Comparison of ENCODE assay signal across 19 cellular contexts in the genomic region with DNA sequence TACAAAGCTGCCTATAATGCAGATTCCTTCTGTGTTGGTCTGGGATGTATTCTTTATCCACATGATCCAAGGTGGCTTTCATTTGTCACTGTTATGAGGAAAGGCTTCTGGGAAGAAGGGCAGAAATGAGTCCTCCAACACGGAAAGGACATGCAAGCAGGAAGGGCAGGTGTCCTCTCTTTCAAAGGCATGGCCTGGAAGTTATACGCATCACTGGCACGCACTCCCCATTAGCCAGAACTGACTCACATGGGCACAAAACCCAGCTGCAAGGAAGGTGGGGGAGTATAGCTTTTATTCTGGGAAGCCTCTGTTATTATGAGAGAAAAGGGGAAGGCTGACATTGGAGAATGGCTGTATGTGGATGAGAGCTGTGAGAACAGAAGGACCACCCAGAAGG.
"Had no signal": no experiment of that assay in that cellular context is flagged by ENCODE, and none has a peak within 500 bp of the region (broad histone marks: within the 10 kb centered on the region; RNA-seq: fewer than 3 reads in every experiment).

No MANE protein-coding gene starts in this region.

- DNase-seq: colonic mucosa; dermis blood vessel endothelial cell; erythroblast; islet precursor cell; left colon; natural killer cell; nucleus accumbens; psoas muscle; spleen; stimulated activated CD4-positive, alpha-beta T cell treated with anti-CD3 and anti-CD28 coated beads, Interleukin-15, amount 100 ng/mL, for 24 hours; stimulated activated CD4-positive, alpha-beta T cell treated with anti-CD3 and anti-CD28 coated beads, Interleukin-1b, Interleukin-23, amount 100 ng/mL, for 48 hours; stimulated activated CD4-positive, alpha-beta T cell treated with anti-CD3 and anti-CD28 coated beads, Interleukin-4, amount 100 ng/mL, for 24 hours; tibial artery; upper lobe of right lung had no signal

- H3K4me3 Mint-ChIP-seq: natural killer cell; neural progenitor cell; stimulated activated memory B cell treated with anti-CD40 and anti-IgM and Interleukin-4, amounts not matched to agents 10 μg/mL and 1 μg/mL and 100 μg/mL, for 72 hours; stimulated activated naive CD8-positive, alpha-beta T cell treated with anti-CD3 and anti-CD28 coated beads, Interleukin-15, Interleukin-2, amounts not matched to agents 100 ng/mL and 50 ng/mL, for 24 hours had no signal

- H3K27ac ChIP-seq: colonic mucosa, neural progenitor cell, psoas muscle, spleen, tibial artery, upper lobe of right lung, vagina had no signal

- H3K36me3 Mint-ChIP-seq: neural progenitor cell; stimulated activated memory B cell treated with anti-CD40 and anti-IgM and Interleukin-4, amounts not matched to agents 10 μg/mL and 1 μg/mL and 100 μg/mL, for 72 hours had no signal

- H3K4me1 Mint-ChIP-seq: neural progenitor cell; stimulated activated memory B cell treated with anti-CD40 and anti-IgM and Interleukin-4, amounts not matched to agents 10 μg/mL and 1 μg/mL and 100 μg/mL, for 72 hours had no signal

- H3K27ac Mint-ChIP-seq: natural killer cell; neural progenitor cell; stimulated activated memory B cell treated with anti-CD40 and anti-IgM and Interleukin-4, amounts not matched to agents 10 μg/mL and 1 μg/mL and 100 μg/mL, for 72 hours; stimulated activated naive CD8-positive, alpha-beta T cell treated with anti-CD3 and anti-CD28 coated beads, Interleukin-15, Interleukin-2, amounts not matched to agents 100 ng/mL and 50 ng/mL, for 24 hours had no signal

- H3K4me1 ChIP-seq: colonic mucosa, neural progenitor cell, psoas muscle, tibial artery, upper lobe of right lung, vagina had no signal

- H3K9ac ChIP-seq: neural progenitor cell had no signal

- ATAC-seq: left colon; natural killer cell; psoas muscle; sciatic nerve; stimulated activated memory B cell treated with anti-CD40 and anti-IgM and Interleukin-4, amounts not matched to agents 10 μg/mL and 1 μg/mL and 100 μg/mL, for 72 hours; upper lobe of right lung had no signal

- H3K36me3 ChIP-seq: colonic mucosa, neural progenitor cell, spleen, tibial artery, upper lobe of right lung, vagina had no signal

- H3K4me3 ChIP-seq: colonic mucosa, neural progenitor cell, psoas muscle, spleen, tibial artery, upper lobe of right lung, vagina had no signal

- H3K4me2 ChIP-seq: neural progenitor cell had no signal

- H3K9me3 ChIP-seq: colonic mucosa, psoas muscle, vagina had no signal

- H3K27me3 ChIP-seq: colonic mucosa, neural progenitor cell, spleen, upper lobe of right lung, vagina had no signal
